Comparison of ENCODE assay signal across 29 cellular contexts in the genomic region with DNA sequence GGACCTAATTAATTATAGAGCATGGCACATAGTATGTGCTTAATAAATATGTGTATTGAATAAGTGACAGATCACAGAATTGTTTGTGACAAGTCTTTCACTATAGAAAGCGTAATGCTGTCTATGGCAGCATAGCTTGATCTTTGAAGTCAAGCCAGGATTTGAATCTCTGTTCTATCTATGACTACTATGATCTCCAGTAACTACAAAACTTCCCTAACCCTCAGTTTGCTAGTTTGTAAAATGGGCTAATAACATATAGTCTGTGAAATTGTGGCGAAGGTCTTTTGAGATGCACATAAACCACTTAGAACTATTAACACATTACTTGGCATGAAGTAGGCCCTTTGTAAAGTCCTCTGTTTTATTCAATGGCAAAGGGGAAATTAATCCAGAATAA. TPM values are rescaled to one million over a fixed set of nuclear protein-coding genes. Genes with fewer than 3 reads are reported as not detected.
DNase-seq lines count a peak whose midpoint lies in the region; ATAC-seq, FAIRE-seq and TF ChIP-seq lines count a peak whose summit lies in the region.
"Had no signal": no experiment of that assay in that cellular context is flagged by ENCODE, and none has a peak within 500 bp of the region (broad histone marks: within the 10 kb centered on the region; RNA-seq: fewer than 3 reads in every experiment).

No MANE protein-coding gene starts in this region.

- H3K4me1 ChIP-seq in HepG2 (ENCODE audit: insufficient read depth, low read length): peaks cover 26% of the 10 kb centered on the region
- H3K4me1 ChIP-seq in right lobe of liver: peaks cover 0 to 7% (median 0%) of the 10 kb centered on the region in 4 donors
- peaks cover 0 to 6% of the 10 kb centered on the region in 2 donors for H3K4me1 ChIP-seq in muscle layer of duodenum (ENCODE audit: control insufficient read depth in 1 of 2, insufficient read depth in 2 of 2, low read length in 2 of 2)
- H3K4me1 ChIP-seq: BLaER1 treated with 17β-estradiol and CSF1 and Interleukin-3, amounts not matched to agents 10 nM and 100 nM; HAP-1 had no signal

- H3K4me3 ChIP-seq in HepG2 (replicated peaks in 1 of 3; ENCODE audit: insufficient read depth in 1 of 3, low read depth in 2 of 3, low read length in 3 of 3): no peak overlapping the region
- H3K4me3 ChIP-seq in right lobe of liver: no peak overlapping the region
- H3K4me3 ChIP-seq in muscle layer of duodenum (ENCODE audit: low read depth in 1 of 2, low read length in 2 of 2): no peak overlapping the region
- H3K4me3 ChIP-seq: BLaER1 treated with 17β-estradiol and CSF1 and Interleukin-3, amounts not matched to agents 10 nM and 100 nM; HAP-1; left lung; MG63; skin epidermis had no signal

- H3K4me3 Mint-ChIP-seq in MCF 10A (ENCODE audit: unreplicated experiment): no peak overlapping the region
- H3K4me3 Mint-ChIP-seq: activated CD4-positive, alpha-beta memory T cell treated with anti-CD3 and anti-CD28 coated beads for 36 hours; activated naive CD8-positive, alpha-beta T cell treated with anti-CD3 and anti-CD28 coated beads for 36 hours; immature natural killer cell had no signal

- no peaks in the 10 kb centered on the region for H4K20me1 ChIP-seq in HepG2 (ENCODE audit: insufficient read depth, low read length)
- H4K20me1 ChIP-seq: BLaER1 treated with 17β-estradiol and CSF1 and Interleukin-3, amounts not matched to agents 10 nM and 100 nM had no signal

- DNase-seq in HepG2 (ENCODE audit: low spot score) (no peak), right lobe of liver (no peak), MCF 10A (ENCODE audit: unreplicated experiment) (no peak), NCI-H524 treated with DMSO at 0.1 percent for 48 hours (lab: John Stamatoyannopoulos, UW) (no peak), RPMI8226 (no peak), posterior cingulate gyrus (no peak), inferior parietal cortex (ENCODE audit: extremely low spot score) (no peak)
- DNase-seq: activated CD4-positive, alpha-beta memory T cell treated with anti-CD3 and anti-CD28 coated beads for 36 hours; activated CD4-positive, CD25-positive, alpha-beta regulatory T cell; activated naive CD8-positive, alpha-beta T cell treated with anti-CD3 and anti-CD28 coated beads for 36 hours; cerebellar nuclear complex; COR-L47; DMS79 treated with DMSO at 0.1 percent for 48 hours; hippocampal formation; immature natural killer cell; left lung; MG63; NCI-H1417; NCI-H2081; NCI-H226; NCI-H748 treated with DMSO at 0.1 percent for 48 hours; Right ventricle myocardium superior; stimulated activated CD4-positive, alpha-beta T cell treated with anti-CD3 and anti-CD28 coated beads, Interleukin-2, amount 100 ng/mL, for 24 hours; SW 1271 had no signal

- H3K9me3 ChIP-seq in HepG2 (ENCODE audit: low read length): no peaks in the 10 kb centered on the region
- no peaks in the 10 kb centered on the region for H3K9me3 ChIP-seq in right lobe of liver
- H3K9me3 ChIP-seq in muscle layer of duodenum (ENCODE audit: control insufficient read depth in 1 of 2, low read length in 2 of 2): no peaks in the 10 kb centered on the region
- H3K9me3 ChIP-seq: HAP-1, left lung, MG63 had no signal

- no peaks in the 10 kb centered on the region for H3K9me3 Mint-ChIP-seq in MCF 10A (ENCODE audit: unreplicated experiment)
- H3K9me3 Mint-ChIP-seq: activated CD4-positive, alpha-beta memory T cell treated with anti-CD3 and anti-CD28 coated beads for 36 hours; activated naive CD8-positive, alpha-beta T cell treated with anti-CD3 and anti-CD28 coated beads for 36 hours had no signal

- no peak for TF ChIP-seq RAD21 in HepG2 (CRISPR knock-in tag; IDR thresholded peaks at IDR 0.05)

- H3K4me2 ChIP-seq in HepG2 (ENCODE audit: low read depth, low read length): no peak overlapping the region
- H3K4me2 ChIP-seq: BLaER1 treated with 17β-estradiol and CSF1 and Interleukin-3, amounts not matched to agents 10 nM and 100 nM had no signal

- no TSS peak for BruUV-seq in HepG2 (replicated peaks; lab: Mats Ljungman, UMichigan)
- BruUV-seq in MCF 10A (replicated peaks; lab: Mats Ljungman, UMichigan): no TSS peak

- FAIRE-seq in HepG2 (lab: Jason Lieb, UNC): no peak
- FAIRE-seq: urothelium cell line had no signal

- peaks cover 37% of the 10 kb centered on the region for H3K4me1 Mint-ChIP-seq in MCF 10A (ENCODE audit: insufficient read depth, unreplicated experiment)
- H3K4me1 Mint-ChIP-seq: activated naive CD8-positive, alpha-beta T cell treated with anti-CD3 and anti-CD28 coated beads for 36 hours had no signal

- POLR2A ChIA-PET in HepG2 (lab: Yijun Ruan, JAX): no interaction called here
- POLR2A ChIA-PET in MCF 10A (lab: Yijun Ruan, JAX): interaction anchor here (0.5 to 2.8 kb wide), 5 partner anchors 29 to 137 kb away, joined by 3 to 15 read pairs (median 7); no protein-coding TSS in a partner anchor

- no peak for TF ChIP-seq CTCF in HepG2 (CRISPR knock-in tag; IDR thresholded peaks at IDR 0.05)
- no peak for TF ChIP-seq CTCF in right lobe of liver (IDR thresholded peaks at IDR 0.05)
- TF ChIP-seq CTCF in MCF 10A (IDR thresholded peaks at IDR 0.05; ENCODE audit: unreplicated experiment): no peak

- no peaks in the 10 kb centered on the region for H3K27me3 Mint-ChIP-seq in MCF 10A (ENCODE audit: insufficient read depth, unreplicated experiment)

- WGBS in HepG2 (ENCODE audit: low lambda C conversion rate): 89% methylated on average over 2 of the region's 2 CpGs
- 96% methylated on average over 2 of the region's 2 CpGs for WGBS in right lobe of liver (ENCODE audit: insufficient coverage, low coverage, low lambda C conversion rate, missing lambda C conversion rate)

- H2AFZ ChIP-seq in HepG2 (ENCODE audit: low read length): no peak overlapping the region

- TF ChIP-seq EP300 in HepG2 (IDR thresholded peaks at IDR 0.05; ENCODE audit: low read depth in 2 of 2, low read length in 2 of 2) (no peak), HepG2 (CRISPR knock-in tag; IDR thresholded peaks at IDR 0.05; ENCODE audit: borderline replicate concordance) (no peak)

- ATAC-seq in HepG2 (no peak), right lobe of liver (no peak)

- H3K27me3 ChIP-seq in HepG2 (ENCODE audit: control insufficient read depth in 1 of 2, insufficient read depth in 2 of 2, low read length in 2 of 2) (peaks cover 0 to 19% of the 10 kb centered on the region in 2 experiments; a peak in 3 of 5 replicates), right lobe of liver (no peaks in the 10 kb centered on the region), muscle layer of duodenum (ENCODE audit: low read depth, low read length) (no peaks in the 10 kb centered on the region)
- H3K27me3 ChIP-seq: MG63 had no signal

- H3K27ac ChIP-seq in HepG2 (ENCODE audit: extremely low read length, insufficient read depth, low read length) (no peak overlapping the region), right lobe of liver (no peak overlapping the region), muscle layer of duodenum (ENCODE audit: low read length) (peak overlapping the region; percentile 48)
- H3K27ac ChIP-seq: BLaER1 treated with 17β-estradiol and CSF1 and Interleukin-3, amounts not matched to agents 10 nM and 100 nM; left lung had no signal

- H3K36me3 ChIP-seq in HepG2 (replicated peaks in 1 of 2; ENCODE audit: control insufficient read depth in 1 of 2, insufficient read depth in 2 of 2, low read length in 2 of 2): no peaks in the 10 kb centered on the region
- H3K36me3 ChIP-seq in right lobe of liver: no peaks in the 10 kb centered on the region
- H3K36me3 ChIP-seq in muscle layer of duodenum (ENCODE audit: control insufficient read depth in 1 of 2, insufficient read depth in 2 of 2, low read length in 2 of 2): no peaks in the 10 kb centered on the region
- H3K36me3 ChIP-seq: BLaER1 treated with 17β-estradiol and CSF1 and Interleukin-3, amounts not matched to agents 10 nM and 100 nM; HAP-1; left lung had no signal

- peak overlapping the region; percentile 94 for H3K27ac Mint-ChIP-seq in MCF 10A (ENCODE audit: low read depth, unreplicated experiment)
- H3K27ac Mint-ChIP-seq: activated CD4-positive, alpha-beta memory T cell treated with anti-CD3 and anti-CD28 coated beads for 36 hours; activated naive CD8-positive, alpha-beta T cell treated with anti-CD3 and anti-CD28 coated beads for 36 hours; immature natural killer cell had no signal

- TF ChIP-seq POLR2A in HepG2 (IDR thresholded peaks at IDR 0.05; ENCODE audit: insufficient read depth in 1 of 2, low read depth in 2 of 2, low read length in 2 of 2) (no peak), right lobe of liver (IDR thresholded peaks at IDR 0.05) (no peak)

- CTCF ChIA-PET in HepG2 (lab: Yijun Ruan, JAX; ENCODE audit: low intra/inter-chr PET ratio, low total read pairs): no interaction called here
- CTCF ChIA-PET in MCF 10A (lab: Yijun Ruan, JAX): interaction anchor here (1.3 kb wide), 1 partner anchor 13 kb away, joined by 3 read pairs; no protein-coding TSS in a partner anchor

- in situ Hi-C loops in HepG2 (cut with HindIII; ENCODE audit: extremely low pct_ligation_motif_present, low pct_unique_long_range_greater_than_20kb): no loop called here

- no peak overlapping the region for H3K9ac ChIP-seq in HepG2 (ENCODE audit: insufficient read depth, low read depth, low read length)
- H3K9ac ChIP-seq: BLaER1 treated with 17β-estradiol and CSF1 and Interleukin-3, amounts not matched to agents 10 nM and 100 nM had no signal

- H3K79me2 ChIP-seq in HepG2 (ENCODE audit: insufficient read depth, low read length): no peaks in the 10 kb centered on the region

- intact Hi-C loops in HepG2 (cut with micrococcal nuclease; ENCODE audit: unreplicated experiment) (no loop called here), right lobe of liver (cut with DNase I) (no loop called here), MCF 10A (cut with micrococcal nuclease) (no loop called here), posterior cingulate gyrus (cut with DNase I) (no loop called here)

- no peaks in the 10 kb centered on the region for H3K36me3 Mint-ChIP-seq in MCF 10A (ENCODE audit: insufficient read depth, unreplicated experiment)
- H3K36me3 Mint-ChIP-seq: activated CD4-positive, alpha-beta memory T cell treated with anti-CD3 and anti-CD28 coated beads for 36 hours; activated naive CD8-positive, alpha-beta T cell treated with anti-CD3 and anti-CD28 coated beads for 36 hours; immature natural killer cell had no signal

RNA-seq across cellular contexts. Expression of a gene that starts 4.0 kb away (rescaled TPM):
- total RNA-seq in HepG2 (2016; rRNA removed; fragmentation: Illumina TruSeq; extraction: Trizol) (1.9 and 2.3 TPM in 2 replicates), right lobe of liver (10 to 100 TPM in 3 of 6 experiments, 1 to 10 TPM in 3; 4.2 to 36.6 (median 12.0) TPM), MCF 10A (2022) (77.3 and 93.2 TPM in 2 replicates)
- 1.4 and 1.6 TPM in 2 replicates for total RNA-seq in HepG2 (2016; cell fraction: cytosol; rRNA removed; fragmentation: Illumina TruSeq; extraction: Trizol; ENCODE audit: low read depth)
- total RNA-seq in HepG2 (2016; cell fraction: insoluble cytoplasmic fraction; rRNA removed; fragmentation: Illumina TruSeq; extraction: Trizol): 1.9 and 2.3 TPM in 2 replicates
- 1.4 and 1.7 TPM in 2 replicates for total RNA-seq in HepG2 (2016; cell fraction: membrane; rRNA removed; fragmentation: Illumina TruSeq; extraction: Trizol)
- total RNA-seq in HepG2 (2016; cell fraction: nucleus; rRNA removed; fragmentation: Illumina TruSeq; extraction: Trizol): 0.53 and 0.87 TPM in 2 replicates
- 44.2 and 74.8 TPM in 2 replicates for polyA plus RNA-seq in HepG2 (2011; rRNA removed)
- polyA plus RNA-seq in HepG2 (2011; cell fraction: cytosol; rRNA removed): 51.8 and 84.3 TPM in 2 replicates
- 19.1 and 28.9 TPM in 2 replicates for polyA plus RNA-seq in HepG2 (2011; cell fraction: nucleus; rRNA removed)
- 51.1 and 56.1 TPM in 2 replicates for polyA plus RNA-seq in HepG2 (2012)
- polyA plus RNA-seq in HepG2 (2016; cell fraction: cytosol; fragmentation: Illumina TruSeq; extraction: Trizol; ENCODE audit: low read depth): 1.8 and 2.5 TPM in 2 replicates
- 3.4 and 3.5 TPM in 2 replicates for polyA plus RNA-seq in HepG2 (2016; cell fraction: insoluble cytoplasmic fraction; fragmentation: Illumina TruSeq; extraction: Trizol; ENCODE audit: low read depth)
- polyA plus RNA-seq in HepG2 (2016; cell fraction: membrane; fragmentation: Illumina TruSeq; extraction: Trizol; ENCODE audit: low read depth): 1.9 and 2.2 TPM in 2 replicates
- 1.0 and 1.6 TPM in 2 replicates for polyA plus RNA-seq in HepG2 (2016; cell fraction: nucleus; fragmentation: Illumina TruSeq; extraction: Trizol; ENCODE audit: insufficient read depth, low read depth)
- polyA minus RNA-seq in HepG2 (2011; rRNA and poly(A)+ RNA removed; ENCODE audit: low replicate concordance): 56.1 and 100.0 TPM in 2 replicates
- polyA minus RNA-seq in HepG2 (2011; cell fraction: cytosol; rRNA and poly(A)+ RNA removed): 18.5 and 23.7 TPM in 2 replicates
- polyA minus RNA-seq in HepG2 (2011; cell fraction: nucleus; rRNA and poly(A)+ RNA removed): 28.0 and 37.5 TPM in 2 replicates
